21 cellular contexts compared by ENCODE assay signal in the genomic region with DNA sequence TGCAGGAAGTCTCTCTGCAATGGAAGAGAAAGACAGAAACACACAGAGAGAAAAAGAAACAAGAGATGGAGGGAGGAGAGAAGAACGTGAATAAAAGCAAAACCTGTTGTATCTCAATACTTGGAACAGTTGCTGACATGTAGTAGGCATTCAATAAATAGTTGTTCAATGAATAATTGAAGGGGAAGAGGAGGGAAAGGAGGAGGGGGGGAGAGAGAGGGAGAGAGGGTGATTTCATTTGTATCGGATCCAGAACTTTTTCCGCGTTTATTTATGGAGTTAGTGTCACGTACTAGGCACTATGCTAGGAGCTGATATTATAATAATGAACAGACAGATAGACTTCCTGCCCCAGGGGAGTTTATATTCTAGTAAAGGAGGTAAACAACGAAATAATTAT.
DNase-seq lines count a peak whose midpoint lies in the region; ATAC-seq, FAIRE-seq and TF ChIP-seq lines count a peak whose summit lies in the region.
"Had no signal": no experiment of that assay in that cellular context is flagged by ENCODE, and none has a peak within 500 bp of the region (broad histone marks: within the 10 kb centered on the region; RNA-seq: fewer than 3 reads in every experiment).

No MANE protein-coding gene starts in this region.

- no peak for TF ChIP-seq EP300 in ovary (IDR thresholded peaks at IDR 0.05)

- TF ChIP-seq RAD21 in IMR-90 (IDR thresholded peaks at IDR 0.05; ENCODE audit: low read length), result no peak

- peak overlapping the region; percentile 75; the same call in 1 of the 2 replicates for H3K23ac ChIP-seq in IMR-90 (ENCODE audit: low read depth, low read length)

- DNase-seq in BJ (ENCODE audit: low read depth) (peak; percentile 43), IMR-90 (peak; percentile 26), endothelial cell of umbilical vein (ENCODE audit: low read depth, low spot score) (no peak), ovary (no peak), KBM-7 (no peak)
- no peak for DNase-seq in NK-92 treated with Interleukin-12 subunit alpha and Interleukin-12 subunit beta, amount 100 ng/mL, for 24 hours (lab: John Stamatoyannopoulos, UW)
- DNase-seq: activated CD4-positive, alpha-beta T cell treated with anti-CD3 and anti-CD28 coated beads for 1 hour; activated naive CD4-positive, alpha-beta T cell; activated T-cell treated with anti-CD3 and anti-CD28 coated beads, Interleukin-2, amount 50 U/mL, for 4 hours; amygdala; KG1; MV-4-11; natural killer cell; pancreas; right lobe of liver had no signal

- H3K36me3 ChIP-seq in BJ (ENCODE audit: control insufficient read depth, insufficient read depth, low read length) (no peaks in the 10 kb centered on the region), IMR-90 (ENCODE audit: control insufficient read depth, insufficient read depth, low read length) (no peaks in the 10 kb centered on the region), endothelial cell of umbilical vein (ENCODE audit: control insufficient read depth in 2 of 2, extremely low read depth in 1 of 2, insufficient read depth in 2 of 2, low read length in 2 of 2) (no peaks in the 10 kb centered on the region), mesodermal cell (ENCODE audit: control insufficient read depth, insufficient read depth, low read length) (no peaks in the 10 kb centered on the region), ovary (no peaks in the 10 kb centered on the region)
- H3K36me3 ChIP-seq: HAP-1, pancreas, right lobe of liver had no signal

- BruUV-seq in IMR-90 (replicated peaks; lab: Mats Ljungman, UMichigan) (no TSS peak), endothelial cell of umbilical vein (replicated peaks; lab: Mats Ljungman, UMichigan) (no TSS peak)

- peak overlapping the region; percentile 21 for H2BK5ac ChIP-seq in IMR-90 (ENCODE audit: low read depth, low read length, poor library complexity, severe bottlenecking)

- H3K79me2 ChIP-seq in endothelial cell of umbilical vein (ENCODE audit: control insufficient read depth, insufficient read depth, low read length), result no peaks in the 10 kb centered on the region

- intact Hi-C loops in IMR-90 (cut with micrococcal nuclease), result no loop called here
- intact Hi-C loops in endothelial cell of umbilical vein (cut with micrococcal nuclease), result no loop called here
- intact Hi-C loops in ovary (cut with DNase I), result no loop called here

- TF ChIP-seq POLR2A in IMR-90 (IDR thresholded peaks at IDR 0.05; ENCODE audit: low read depth, low read length) (no peak), endothelial cell of umbilical vein (IDR thresholded peaks at IDR 0.05; ENCODE audit: low read depth, low read length) (no peak), ovary (IDR thresholded peaks at IDR 0.05) (no peak)

- 0 out of 3 replicates have a peak overlapping the region, but pooled peaks have one; percentile 79 for H2BK15ac ChIP-seq in IMR-90 (ENCODE audit: low read depth, low read length)

- H4K8ac ChIP-seq in IMR-90 (ENCODE audit: low read depth in 2 of 2, low read length in 2 of 2), result peak overlapping the region in 1 of 2 experiments; percentile 78; a peak in 2 of 4 replicates

- peak overlapping the region; percentile 63; the same call in 1 of the 2 replicates for H4K91ac ChIP-seq in IMR-90 (ENCODE audit: insufficient read depth, low read depth, low read length)

- no peak overlapping the region for H3K9ac ChIP-seq in IMR-90 (ENCODE audit: low read depth, low read length)
- no peak overlapping the region for H3K9ac ChIP-seq in endothelial cell of umbilical vein (replicated peaks; ENCODE audit: extremely low read depth, insufficient read depth, low read length)

- H3K9me3 ChIP-seq in IMR-90 (ENCODE audit: control insufficient read depth, insufficient read depth, low read length) (no peaks in the 10 kb centered on the region), endothelial cell of umbilical vein (replicated peaks; ENCODE audit: control insufficient read depth, insufficient read depth, low read length) (no peaks in the 10 kb centered on the region), mesodermal cell (ENCODE audit: control insufficient read depth, low read length) (no peaks in the 10 kb centered on the region), ovary (no peaks in the 10 kb centered on the region)
- H3K9me3 ChIP-seq: gastroesophageal sphincter, HAP-1, pancreas, right lobe of liver had no signal

- peak overlapping the region; percentile 64; the same call in 1 of the 2 replicates for H3K14ac ChIP-seq in IMR-90 (replicated peaks; ENCODE audit: low read depth, low read length)

- H2BK20ac ChIP-seq in IMR-90 (ENCODE audit: low read depth, low read length), result peak overlapping the region; percentile 91

- peak overlapping the region; percentile 68 for H3K4ac ChIP-seq in IMR-90 (ENCODE audit: low read depth, low read length)

- H3K4me3 ChIP-seq in BJ (ENCODE audit: low read depth, low read length) (no peak overlapping the region), IMR-90 (ENCODE audit: insufficient read depth, low read depth, low read length) (no peak overlapping the region), endothelial cell of umbilical vein (replicated peaks in 1 of 3; ENCODE audit: insufficient read depth in 1 of 3, low read depth in 1 of 3, low read length in 3 of 3) (no peak overlapping the region), mesodermal cell (ENCODE audit: extremely low read depth, insufficient read depth, low read length, poor library complexity, severe bottlenecking) (no peak overlapping the region), ovary (no peak overlapping the region)
- H3K4me3 ChIP-seq: gastroesophageal sphincter, HAP-1, pancreas, right lobe of liver had no signal

- 13% methylated on average over 1 of the region's 6 CpGs; no CpG with 5 or more reads in 1 of the 2 experiments for WGBS in IMR-90 (ENCODE audit: extremely low coverage in 2 of 2, insufficient read length in 1 of 2), 2 experiments
- 86 to 88% methylated on average over 2 of the region's 6 CpGs for WGBS in mesodermal cell (ENCODE audit: insufficient coverage in 2 of 2), 2 experiments
- WGBS in ovary, 3 donors, result 30 to 49% (median 42%) methylated on average over 6 of the region's 6 CpGs

- POLR2A ChIA-PET in BJ (lab: Charles Lee) (no interaction called here), IMR-90 (lab: Charles Lee; ENCODE audit: unreplicated experiment) (no interaction called here), endothelial cell of umbilical vein (lab: Charles Lee) (no interaction called here)

- no peaks in the 10 kb centered on the region for H3K27me3 ChIP-seq in BJ (ENCODE audit: control insufficient read depth, insufficient read depth, low read length)
- H3K27me3 ChIP-seq in IMR-90 (ENCODE audit: control insufficient read depth, insufficient read depth, low read length), result no peaks in the 10 kb centered on the region; the same call in 1 of the 2 replicates
- peaks cover 0 to 2% of the 10 kb centered on the region in 2 experiments for H3K27me3 ChIP-seq in endothelial cell of umbilical vein (ENCODE audit: control insufficient read depth in 2 of 2, insufficient read depth in 2 of 2, low read length in 2 of 2)
- H3K27me3 ChIP-seq in ovary, result no peaks in the 10 kb centered on the region
- H3K27me3 ChIP-seq: gastroesophageal sphincter, pancreas, right lobe of liver had no signal

- H2AFZ ChIP-seq in IMR-90 (replicated peaks; ENCODE audit: low read length, poor library complexity) (peak overlapping the region; percentile 87), endothelial cell of umbilical vein (ENCODE audit: low read depth, low read length) (peak overlapping the region; percentile 23)

- no peaks in the 10 kb centered on the region for H3K79me1 ChIP-seq in IMR-90 (ENCODE audit: low read depth in 1 of 2, low read length in 2 of 2)

- H3K4me1 ChIP-seq in IMR-90 (ENCODE audit: control insufficient read depth, insufficient read depth, low read length) (peaks cover 2% of the 10 kb centered on the region), endothelial cell of umbilical vein (ENCODE audit: control insufficient read depth, extremely low read depth, insufficient read depth, low read length) (no peaks in the 10 kb centered on the region), mesodermal cell (ENCODE audit: control insufficient read depth, insufficient read depth, low read length, poor library complexity, severe bottlenecking) (peaks cover 16% of the 10 kb centered on the region), ovary (ENCODE audit: insufficient read depth) (peaks cover 2% of the 10 kb centered on the region)
- H3K4me1 ChIP-seq: gastroesophageal sphincter, HAP-1, pancreas, right lobe of liver had no signal

- H3K18ac ChIP-seq in IMR-90 (ENCODE audit: low read depth, low read length), result no peak overlapping the region

- ATAC-seq in IMR-90 (ENCODE audit: low read depth), result peak; percentile 41
- ATAC-seq in HG03378 (IDR thresholded peaks at IDR 0.05; ENCODE audit: unreplicated experiment), result no peak
- ATAC-seq: activated T-cell treated with anti-CD3 and anti-CD28 coated beads, Interleukin-2, amount 50 U/mL, for 4 hours; gastroesophageal sphincter; natural killer cell; pancreas; right lobe of liver had no signal

- H3K9me1 ChIP-seq in IMR-90 (ENCODE audit: insufficient read depth, low read length) (peaks cover 6% of the 10 kb centered on the region; the same call in 1 of the 2 replicates), endothelial cell of umbilical vein (replicated peaks; ENCODE audit: control insufficient read depth, extremely low read depth, insufficient read depth, low read length) (no peaks in the 10 kb centered on the region)

- H2BK120ac ChIP-seq in IMR-90 (ENCODE audit: low read depth, low read length), result peak overlapping the region; percentile 88

- peak overlapping the region; percentile 41; the same call in 1 of the 2 replicates for H3K4me2 ChIP-seq in IMR-90 (ENCODE audit: low read depth, low read length)
- H3K4me2 ChIP-seq in endothelial cell of umbilical vein (ENCODE audit: insufficient read depth, low read length), result no peak overlapping the region

- in situ Hi-C loops in IMR-90 (cut with MboI; ENCODE audit: low sequenced_read_pairs) (no loop called here), KBM-7 (cut with MboI; ENCODE audit: low pct_unique_long_range_greater_than_20kb, low sequenced_read_pairs) (no loop called here)

- no peak for FAIRE-seq in endothelial cell of umbilical vein (lab: Jason Lieb, UNC)
- FAIRE-seq: GM18507, pancreas had no signal

- H3K27ac ChIP-seq in IMR-90 (ENCODE audit: insufficient read depth, low read length) (no peak overlapping the region), endothelial cell of umbilical vein (ENCODE audit: insufficient read depth, low read depth, low read length) (no peak overlapping the region), mesodermal cell (ENCODE audit: low read depth, low read length, severe bottlenecking) (peak overlapping the region; percentile 29), ovary (no peak overlapping the region)
- H3K27ac ChIP-seq: gastroesophageal sphincter, pancreas, right lobe of liver, RWPE1 had no signal

- H2AK5ac ChIP-seq in IMR-90 (ENCODE audit: low read depth, low read length), result no peak overlapping the region

- H3K56ac ChIP-seq in IMR-90 (ENCODE audit: extremely low read depth, insufficient read depth, low read length), result no peak overlapping the region

- H2AK9ac ChIP-seq in IMR-90 (replicated peaks; ENCODE audit: low read depth, low read length, poor library complexity), result no peak overlapping the region

- CTCF ChIA-PET in BJ (lab: Yijun Ruan, JAX), result no interaction called here
- CTCF ChIA-PET in IMR-90 (lab: Yijun Ruan, JAX), result interaction anchor here (1.0 kb wide), 1 partner anchor 10 kb away, joined by 3 read pairs; no protein-coding TSS in a partner anchor
- CTCF ChIA-PET in endothelial cell of umbilical vein (lab: Charles Lee), result interaction anchor here (0.9 kb wide), 1 partner anchor 30 kb away, joined by 3 read pairs; no protein-coding TSS in a partner anchor

- H4K20me1 ChIP-seq in IMR-90 (ENCODE audit: insufficient read depth, low read length) (no peaks in the 10 kb centered on the region), endothelial cell of umbilical vein (replicated peaks; ENCODE audit: control insufficient read depth, extremely low read depth, insufficient read depth, low read length) (no peaks in the 10 kb centered on the region)

- dilution Hi-C loops in IMR-90 (cut with HindIII; ENCODE audit: low sequenced_read_pairs, unreplicated experiment), result no loop called here
- dilution Hi-C loops in endothelial cell of umbilical vein (cut with MboI; ENCODE audit: extremely low pct_ligation_motif_present, low sequenced_read_pairs), result no loop called here

- H4K5ac ChIP-seq in IMR-90 (ENCODE audit: low read depth, low read length), result no peak overlapping the region

- no peak for TF ChIP-seq CTCF in BJ (IDR thresholded peaks at IDR 0.05; ENCODE audit: insufficient read depth, low read depth, low read length)
- no peak for TF ChIP-seq CTCF in IMR-90 (conservative IDR thresholded peaks at IDR 0.05; ENCODE audit: low read depth, low read length)
- TF ChIP-seq CTCF in endothelial cell of umbilical vein (IDR thresholded peaks at IDR 0.05; ENCODE audit: extremely low read depth in 1 of 2, insufficient read depth in 1 of 2, low read depth in 1 of 2, low read length in 2 of 2), result no peak
- no peak for TF ChIP-seq CTCF in ovary (IDR thresholded peaks at IDR 0.05)

Comparison
In these comparisons a context has a peak if more than half of its experiments do, and no peak if none do; other contexts are left out.
1. DNase-seq: peak in BJ (single experiment) and IMR-90 (single experiment); none in endothelial cell of umbilical vein (single experiment), NK-92 treated with Interleukin-12 subunit alpha and Interleukin-12 subunit beta, amount 100 ng/mL, for 24 hours (single experiment), ovary (0 of 5) and KBM-7 (single experiment).